In genomic region chr10:22693371-22693784, GRCh38 we compare ENCODE assay signal across 8 cellular contexts. TPM values are rescaled to one million over a fixed set of nuclear protein-coding genes. Genes with fewer than 3 reads are reported as not detected.
DNase-seq lines count a peak whose midpoint lies in the region; ATAC-seq and TF ChIP-seq lines count a peak whose summit lies in the region.

No MANE protein-coding gene starts in this region.

- H3K27ac Mint-ChIP-seq in osteocyte (ENCODE audit: unreplicated experiment) (peak overlapping the region; percentile 12), H9 (0 out of 7 replicates have a peak overlapping the region, but pooled peaks of 1 of the 3 experiments have one; percentile 53)

- TF ChIP-seq POLR2A in sigmoid colon (IDR thresholded peaks at IDR 0.05) = no peak

- no peak overlapping the region for H2BK12ac ChIP-seq in H9 (ENCODE audit: insufficient read length, low read depth, low read length)

- no peak overlapping the region for H4K5ac ChIP-seq in H9 (ENCODE audit: insufficient read length, low read depth, low read length)

- no peak for TF ChIP-seq CTCF in osteocyte (IDR thresholded peaks at IDR 0.05)
- no peak for TF ChIP-seq CTCF in sigmoid colon (IDR thresholded peaks at IDR 0.05)
- no peak for TF ChIP-seq CTCF in H9 (conservative IDR thresholded peaks at IDR 0.05)

- no peak for DNase-seq in activated CD4-positive, CD25-positive, alpha-beta regulatory T cell treated with anti-CD3 and anti-CD28 coated beads, Interleukin-2, amount 50 U/mL, for 72 hours
- DNase-seq in activated naive CD4-positive, alpha-beta T cell treated with anti-CD3 and anti-CD28 coated beads, Interleukin-2, amount 50 U/mL, for 16 hours = peak; percentile 27
- no peak for DNase-seq in osteocyte (ENCODE audit: extremely low spot score, unreplicated experiment)
- DNase-seq in sigmoid colon = no peak
- no peak for DNase-seq in H9

- WGBS in sigmoid colon, 2 donors = 69 to 80% methylated on average over 5 of the region's 5 CpGs
- no CpG with 5 or more reads among the region's 5 CpGs for WGBS in H9 (ENCODE audit: extremely low coverage, insufficient read length, low lambda C conversion rate)

- no peak overlapping the region for H4K8ac ChIP-seq in H9 (replicated peaks; ENCODE audit: insufficient read length, low read depth, low read length)

- peaks cover 32% of the 10 kb centered on the region for H3K4me1 Mint-ChIP-seq in osteocyte (ENCODE audit: unreplicated experiment)
- peaks cover 33 to 45% of the 10 kb centered on the region in 2 experiments for H3K4me1 Mint-ChIP-seq in H9

- H3K23ac ChIP-seq in H9 (ENCODE audit: insufficient read length, low read depth, low read length) = no peak overlapping the region

- H2BK20ac ChIP-seq in H9 (ENCODE audit: low read depth, low read length, poor library complexity, severe bottlenecking) = no peak overlapping the region

- H3K79me1 ChIP-seq in H9 (ENCODE audit: insufficient read depth, low read depth, low read length, poor library complexity, severe bottlenecking) = peaks cover 5% of the 10 kb centered on the region

- H4K91ac ChIP-seq in H9 (ENCODE audit: insufficient read length, low read depth, low read length) = no peak overlapping the region

- no peaks in the 10 kb centered on the region for H3K27me3 Mint-ChIP-seq in osteocyte (ENCODE audit: unreplicated experiment)
- no peaks in the 10 kb centered on the region for H3K27me3 Mint-ChIP-seq in H9 (ENCODE audit: low read depth)

- no peak overlapping the region for H3K4me2 ChIP-seq in H9 (ENCODE audit: insufficient read depth, insufficient read length, low read length)

- H3K4me3 ChIP-seq in sigmoid colon = no peak overlapping the region

- H3K27me3 ChIP-seq in sigmoid colon (no peaks in the 10 kb centered on the region), H9 (ENCODE audit: insufficient read depth, low read length) (no peaks in the 10 kb centered on the region)

- H3K9me3 ChIP-seq in sigmoid colon (no peaks in the 10 kb centered on the region), H9 (ENCODE audit: control insufficient read depth, low read depth, low read length) (peaks cover 21% of the 10 kb centered on the region)

- no peak overlapping the region; the same call in 1 of the 2 replicates for H2BK15ac ChIP-seq in H9 (ENCODE audit: low read depth, low read length)

- no peak for TF ChIP-seq EP300 in sigmoid colon (IDR thresholded peaks at IDR 0.05)

- no peaks in the 10 kb centered on the region for H4K20me1 ChIP-seq in H9 (ENCODE audit: control insufficient read depth, insufficient read depth, insufficient read length)

- H3K36me3 Mint-ChIP-seq in osteocyte (ENCODE audit: unreplicated experiment) (no peaks in the 10 kb centered on the region), H9 (ENCODE audit: insufficient read depth in 1 of 3, low read depth in 3 of 3) (peaks cover 18 to 34% (median 26%) of the 10 kb centered on the region in 3 experiments)

- H2AK5ac ChIP-seq in H9 (ENCODE audit: insufficient read length, low read length) = no peak overlapping the region

- H3K56ac ChIP-seq in H9 (ENCODE audit: insufficient read length, low read depth, low read length) = no peak overlapping the region

- H3T11ph ChIP-seq in H9 (ENCODE audit: low read length) = no peak overlapping the region

- no peaks in the 10 kb centered on the region for H3K23me2 ChIP-seq in H9 (ENCODE audit: insufficient read length, low read depth, low read length, poor library complexity, severe bottlenecking)

- no peaks in the 10 kb centered on the region for H3K36me3 ChIP-seq in sigmoid colon

- H3K4me1 ChIP-seq in sigmoid colon (peaks cover 0 to 32% (median 23%) of the 10 kb centered on the region in 4 donors), H9 (ENCODE audit: insufficient read depth, low read length) (peaks cover 6% of the 10 kb centered on the region)

- H3K9me3 Mint-ChIP-seq in osteocyte (ENCODE audit: unreplicated experiment) (no peaks in the 10 kb centered on the region), H9 (peaks cover 25 to 40% of the 10 kb centered on the region in 2 experiments)

- H3K27ac ChIP-seq in sigmoid colon (no peak overlapping the region), H9 (ENCODE audit: insufficient read length, low read depth, low read length) (no peak overlapping the region)

- H2BK120ac ChIP-seq in H9 (ENCODE audit: low read depth, low read length, poor library complexity, severe bottlenecking) = no peak overlapping the region

- H3K79me2 ChIP-seq in H9 (ENCODE audit: insufficient read depth, low read length) = peaks cover 17% of the 10 kb centered on the region; the same call in 1 of the 2 replicates

- H3K14ac ChIP-seq in H9 (ENCODE audit: insufficient read depth, low read length) = no peak overlapping the region

- ATAC-seq in activated CD4-positive, CD25-positive, alpha-beta regulatory T cell treated with anti-CD3 and anti-CD28 coated beads, Interleukin-2, amount 50 U/mL, for 24 hours = peak; percentile 87 to 88
- peak; percentile 44 for ATAC-seq in HG02938 (IDR thresholded peaks at IDR 0.05; ENCODE audit: unreplicated experiment)
- ATAC-seq in HG03460 (IDR thresholded peaks at IDR 0.05; ENCODE audit: unreplicated experiment) = no peak

- no peak overlapping the region for H2AFZ ChIP-seq in H9 (ENCODE audit: low read length)

- H2BK5ac ChIP-seq in H9 (ENCODE audit: insufficient read length, low read length) = no peak overlapping the region

- no peak overlapping the region for H3K4me3 Mint-ChIP-seq in osteocyte (ENCODE audit: unreplicated experiment)
- H3K4me3 Mint-ChIP-seq in H9 = no peak overlapping the region

- intact Hi-C loops in sigmoid colon (cut with DNase I) = no loop called here

- H3K9ac ChIP-seq in H9 (ENCODE audit: extremely low read depth, insufficient read length, low read length) = no peak overlapping the region

- H3K4ac ChIP-seq in H9 (ENCODE audit: low read depth, low read length) = no peak overlapping the region

- H3K18ac ChIP-seq in H9 (ENCODE audit: insufficient read length, low read depth, low read length) = no peak overlapping the region

RNA-seq across cellular contexts. Expression of gene PIP4K2A, which starts 21.0 kb away (rescaled TPM):
- total RNA-seq in osteocyte (41.1 and 52.7 TPM in 2 replicates), sigmoid colon (10 to 100 TPM; 16.6 to 23.2 (median 20.4) TPM), H9 (2021) (33.3 and 33.6 TPM in 2 replicates)
- 10 to 100 TPM in 1 of 3 donors, 1 to 10 TPM in 2; 7.2 to 17.8 (median 7.2) TPM for polyA plus RNA-seq in sigmoid colon
